Comparison of ENCODE assay signal across 18 cellular contexts in genomic region chr10:44577533-44577932, GRCh38.
A peak's percentile ranks its signal among the peaks of the same experiment; 100 is the strongest.
DNase-seq lines count a peak whose midpoint lies in the region; ATAC-seq and TF ChIP-seq lines count a peak whose summit lies in the region.
"Had no signal": no experiment of that assay in that cellular context is flagged by ENCODE, and none has a peak within 500 bp of the region (broad histone marks: within the 10 kb centered on the region; RNA-seq: fewer than 3 reads in every experiment).

No MANE protein-coding gene starts in this region.

- TF ChIP-seq POLR2A in heart left ventricle (IDR thresholded peaks at IDR 0.05) (no peak), tibial nerve (IDR thresholded peaks at IDR 0.05) (no peak)

- peak overlapping the region; percentile 79 for H3K27ac ChIP-seq in left ventricle myocardium inferior (replicated peaks)
- peak overlapping the region in 6 of 12 donors; percentile 17 to 67 (median 52) for H3K27ac ChIP-seq in heart left ventricle
- peak overlapping the region; percentile 10 for H3K27ac ChIP-seq in rectal smooth muscle tissue (ENCODE audit: low read depth, low read length)
- H3K27ac ChIP-seq in tibial nerve = peak overlapping the region in 3 of 4 donors; percentile 2 to 30 (median 27)
- H3K27ac ChIP-seq: SJSA1 had no signal

- no peaks in the 10 kb centered on the region for H3K9me3 ChIP-seq in left ventricle myocardium inferior (replicated peaks)
- no peaks in the 10 kb centered on the region for H3K9me3 ChIP-seq in heart left ventricle
- H3K9me3 ChIP-seq in adipocyte (ENCODE audit: control insufficient read depth, low read length) = no peaks in the 10 kb centered on the region
- no peaks in the 10 kb centered on the region for H3K9me3 ChIP-seq in tibial nerve
- H3K9me3 ChIP-seq: Peyer's patch, SJSA1 had no signal

- no peak overlapping the region for H3K4me3 ChIP-seq in left ventricle myocardium inferior
- no peak overlapping the region for H3K4me3 ChIP-seq in heart left ventricle
- peak overlapping the region; percentile 12 for H3K4me3 ChIP-seq in adipocyte (ENCODE audit: low read length)
- H3K4me3 ChIP-seq in rectal smooth muscle tissue (ENCODE audit: low read length) = no peak overlapping the region
- H3K4me3 ChIP-seq in tibial nerve = no peak overlapping the region
- H3K4me3 ChIP-seq: GM12878, Peyer's patch, SJSA1 had no signal

- DNase-seq in left ventricle myocardium inferior = no peak
- no peak for DNase-seq in heart left ventricle
- no peak for DNase-seq in adipocyte (ENCODE audit: low read depth)
- no peak for DNase-seq in tibial nerve (ENCODE audit: low spot score in 2 of 2)
- no peak for DNase-seq in ureter (ENCODE audit: low spot score)
- DNase-seq: DMS53, EL, KG1, NCI-H1417, NCI-H187 treated with DMSO at 0.1 percent for 48 hours, NCI-H526, Peyer's patch had no signal

- H3K27me3 ChIP-seq in left ventricle myocardium inferior (ENCODE audit: low read depth) = peaks cover 5% of the 10 kb centered on the region
- no peaks in the 10 kb centered on the region for H3K27me3 ChIP-seq in heart left ventricle
- H3K27me3 ChIP-seq in adipocyte (replicated peaks; ENCODE audit: control insufficient read depth, insufficient read depth, low read length) = no peaks in the 10 kb centered on the region
- no peaks in the 10 kb centered on the region for H3K27me3 ChIP-seq in rectal smooth muscle tissue (ENCODE audit: control insufficient read depth, insufficient read depth, low read length)
- H3K27me3 ChIP-seq in tibial nerve = no peaks in the 10 kb centered on the region
- H3K27me3 ChIP-seq: Peyer's patch, SJSA1 had no signal

- H3K36me3 ChIP-seq in left ventricle myocardium inferior = no peaks in the 10 kb centered on the region
- H3K36me3 ChIP-seq in heart left ventricle = no peaks in the 10 kb centered on the region
- no peaks in the 10 kb centered on the region for H3K36me3 ChIP-seq in adipocyte (ENCODE audit: control insufficient read depth, insufficient read depth, low read length, severe bottlenecking)
- H3K36me3 ChIP-seq in rectal smooth muscle tissue (ENCODE audit: control insufficient read depth, insufficient read depth, low read length) = no peaks in the 10 kb centered on the region
- H3K36me3 ChIP-seq in tibial nerve = no peaks in the 10 kb centered on the region
- H3K36me3 ChIP-seq: Peyer's patch, SJSA1 had no signal

- H3K9ac ChIP-seq in adipocyte (ENCODE audit: low read length) = peak overlapping the region; percentile 77
- no peak overlapping the region for H3K9ac ChIP-seq in rectal smooth muscle tissue (ENCODE audit: low read length)

- TF ChIP-seq EP300 in tibial nerve (IDR thresholded peaks at IDR 0.05) = no peak

- H3K4me1 ChIP-seq in left ventricle myocardium inferior (no peaks in the 10 kb centered on the region), heart left ventricle (peaks cover 0 to 8% (median 0%) of the 10 kb centered on the region in 12 donors), adipocyte (ENCODE audit: control insufficient read depth, insufficient read depth, low read length) (peaks cover 24% of the 10 kb centered on the region), rectal smooth muscle tissue (ENCODE audit: control insufficient read depth, insufficient read depth, low read length) (no peaks in the 10 kb centered on the region), tibial nerve (peaks cover 0 to 6% (median 0%) of the 10 kb centered on the region in 4 donors)
- H3K4me1 ChIP-seq: Peyer's patch, SJSA1 had no signal

- ATAC-seq in heart left ventricle (no peak), HG03521 (IDR thresholded peaks at IDR 0.05; ENCODE audit: unreplicated experiment) (no peak), GM21515 (IDR thresholded peaks at IDR 0.05; ENCODE audit: unreplicated experiment) (no peak)
- ATAC-seq: GM12878, HepG2 had no signal

- WGBS in heart left ventricle, 4 donors = 84 to 90% (median 88%) methylated on average over 3 of the region's 3 CpGs
- WGBS in tibial nerve, 2 donors = 75 to 80% methylated on average over 3 of the region's 3 CpGs

- TF ChIP-seq CTCF in left ventricle myocardium inferior (IDR thresholded peaks at IDR 0.05; ENCODE audit: borderline replicate concordance) = no peak
- no peak for TF ChIP-seq CTCF in heart left ventricle (IDR thresholded peaks at IDR 0.05)
- no peak for TF ChIP-seq CTCF in tibial nerve (IDR thresholded peaks at IDR 0.05)

- intact Hi-C loops in left ventricle myocardium inferior (cut with micrococcal nuclease) (no loop called here), heart left ventricle (cut with DNase I) (no loop called here)
